ENCODE assay signal across 18 cellular contexts in the genomic region with DNA sequence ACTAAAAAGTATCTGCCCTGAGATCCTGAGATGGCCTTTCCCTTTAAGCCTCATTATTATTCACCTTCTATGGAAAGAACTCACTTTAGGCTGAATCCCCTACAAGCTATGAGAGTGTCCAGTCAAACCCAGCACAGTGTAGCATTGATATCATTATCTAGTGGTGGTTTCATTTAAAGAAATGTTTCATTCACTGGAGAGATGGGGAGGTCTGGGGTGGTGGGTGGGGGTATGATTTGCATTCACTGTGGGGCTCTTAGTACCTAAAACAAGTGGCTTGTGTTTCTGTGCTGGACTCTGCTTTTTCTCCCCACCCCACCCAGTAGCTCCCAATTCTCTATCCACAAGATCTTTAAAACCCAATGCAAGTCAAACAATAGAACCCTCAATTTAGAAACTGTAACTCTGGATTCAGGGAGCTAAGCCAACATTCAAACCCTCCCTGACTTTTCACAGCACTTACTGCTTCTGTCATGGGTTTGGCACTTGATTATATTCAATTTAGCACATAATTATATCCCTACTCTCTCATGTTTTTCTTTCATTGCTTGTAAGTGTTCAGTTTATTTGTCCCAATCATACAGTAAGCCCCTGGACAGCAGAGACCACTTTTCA.
DNase-seq lines count a peak whose midpoint lies in the region; ATAC-seq and TF ChIP-seq lines count a peak whose summit lies in the region.
"Had no signal": no experiment of that assay in that cellular context is flagged by ENCODE, and none has a peak within 500 bp of the region (broad histone marks: within the 10 kb centered on the region; RNA-seq: fewer than 3 reads in every experiment).

No MANE protein-coding gene starts in this region.

- H3K27me3 ChIP-seq in foreskin keratinocyte, result no peaks in the 10 kb centered on the region
- H3K27me3 ChIP-seq: gastrocnemius medialis had no signal

- H3K4me3 Mint-ChIP-seq in HFFc6, result peak overlapping the region; percentile 75
- H3K4me3 Mint-ChIP-seq in activated T-helper 17 cell treated with anti-CD3 and anti-CD28 coated beads, Interleukin-2, amount 50 U/mL, for 72 hours, result no peak overlapping the region
- H3K4me3 Mint-ChIP-seq: activated CD8-positive, alpha-beta memory T cell treated with anti-CD3 and anti-CD28 coated beads, Interleukin-2, amount 10 ng/mL, durations not matched to agents 7 days and 5 days; activated naive CD8-positive, alpha-beta T cell treated with anti-CD3 and anti-CD28 coated beads for 36 hours had no signal

- H3K4me1 ChIP-seq in foreskin keratinocyte, result peaks cover 34% of the 10 kb centered on the region
- H3K4me1 ChIP-seq: gastrocnemius medialis had no signal

- no peaks in the 10 kb centered on the region for H3K27me3 Mint-ChIP-seq in HFFc6 (ENCODE audit: insufficient read depth)
- H3K27me3 Mint-ChIP-seq in activated T-helper 17 cell treated with anti-CD3 and anti-CD28 coated beads, Interleukin-2, amount 50 U/mL, for 72 hours, result peaks cover 8% of the 10 kb centered on the region

- H3K4me1 Mint-ChIP-seq in HFFc6 (ENCODE audit: low read depth), result peaks cover 94% of the 10 kb centered on the region
- no peaks in the 10 kb centered on the region for H3K4me1 Mint-ChIP-seq in activated T-helper 17 cell treated with anti-CD3 and anti-CD28 coated beads, Interleukin-2, amount 50 U/mL, for 72 hours
- H3K4me1 Mint-ChIP-seq: activated CD8-positive, alpha-beta memory T cell treated with anti-CD3 and anti-CD28 coated beads, Interleukin-2, amount 10 ng/mL, durations not matched to agents 7 days and 5 days; activated naive CD8-positive, alpha-beta T cell treated with anti-CD3 and anti-CD28 coated beads for 36 hours had no signal

- H3K27ac Mint-ChIP-seq in HFFc6, result peak overlapping the region; percentile 97
- no peak overlapping the region for H3K27ac Mint-ChIP-seq in activated T-helper 17 cell treated with anti-CD3 and anti-CD28 coated beads, Interleukin-2, amount 50 U/mL, for 72 hours
- H3K27ac Mint-ChIP-seq: activated CD8-positive, alpha-beta memory T cell treated with anti-CD3 and anti-CD28 coated beads, Interleukin-2, amount 10 ng/mL, durations not matched to agents 7 days and 5 days; activated naive CD8-positive, alpha-beta T cell treated with anti-CD3 and anti-CD28 coated beads for 36 hours had no signal

- DNase-seq in HFFc6 (no peak), SK-MEL-5 (ENCODE audit: low read depth, low spot score) (peak; percentile 65), foreskin keratinocyte (no peak), HuH-7 (ENCODE audit: low spot score) (no peak), ureter (ENCODE audit: low spot score) (no peak)
- DNase-seq: ACHN; activated CD8-positive, alpha-beta memory T cell treated with anti-CD3 and anti-CD28 coated beads, Interleukin-2, amount 10 ng/mL, durations not matched to agents 7 days and 5 days; activated naive CD8-positive, alpha-beta T cell treated with anti-CD3 and anti-CD28 coated beads for 36 hours; gastrocnemius medialis; GOT3; kidney; NK-92 treated with Interleukin-12 subunit alpha and Interleukin-12 subunit beta, amount 100 ng/mL, for 24 hours; occipital lobe had no signal

- no peak for ATAC-seq in foreskin keratinocyte
- no peak for ATAC-seq in GM18861 (IDR thresholded peaks at IDR 0.05; ENCODE audit: unreplicated experiment)
- ATAC-seq in activated T-helper 17 cell treated with anti-CD3 and anti-CD28 coated beads, Interleukin-2, amount 50 U/mL, for 72 hours (replicated peaks), result no peak
- ATAC-seq: activated CD8-positive, alpha-beta memory T cell treated with anti-CD3 and anti-CD28 coated beads, Interleukin-2, amount 10 ng/mL, durations not matched to agents 7 days and 5 days; gastrocnemius medialis had no signal

- H3K36me3 Mint-ChIP-seq in HFFc6 (ENCODE audit: low read depth), result peaks cover 13% of the 10 kb centered on the region
- H3K36me3 Mint-ChIP-seq in activated T-helper 17 cell treated with anti-CD3 and anti-CD28 coated beads, Interleukin-2, amount 50 U/mL, for 72 hours (ENCODE audit: low read depth), result no peaks in the 10 kb centered on the region
- H3K36me3 Mint-ChIP-seq: activated CD8-positive, alpha-beta memory T cell treated with anti-CD3 and anti-CD28 coated beads, Interleukin-2, amount 10 ng/mL, durations not matched to agents 7 days and 5 days; activated naive CD8-positive, alpha-beta T cell treated with anti-CD3 and anti-CD28 coated beads for 36 hours had no signal

- H3K27ac ChIP-seq in 22Rv1 (peak overlapping the region; percentile 97), foreskin keratinocyte (peak overlapping the region; percentile 77)
- H3K27ac ChIP-seq: coronary artery, gastrocnemius medialis, thoracic aorta had no signal

- H3K9me3 Mint-ChIP-seq in HFFc6, result no peaks in the 10 kb centered on the region
- no peaks in the 10 kb centered on the region for H3K9me3 Mint-ChIP-seq in activated T-helper 17 cell treated with anti-CD3 and anti-CD28 coated beads, Interleukin-2, amount 50 U/mL, for 72 hours
- H3K9me3 Mint-ChIP-seq: activated naive CD8-positive, alpha-beta T cell treated with anti-CD3 and anti-CD28 coated beads for 36 hours had no signal

- TF ChIP-seq CTCF in 22Rv1 (IDR thresholded peaks at IDR 0.05) (no peak), HFFc6 (IDR thresholded peaks at IDR 0.05) (no peak), foreskin keratinocyte (conservative IDR thresholded peaks at IDR 0.05) (no peak)

- in situ Hi-C loops in SK-MEL-5 (cut with HindIII; ENCODE audit: low pct_unique_long_range_greater_than_20kb, low sequenced_read_pairs), result no loop called here
